11 cellular contexts compared by ENCODE assay signal in the genomic region with DNA sequence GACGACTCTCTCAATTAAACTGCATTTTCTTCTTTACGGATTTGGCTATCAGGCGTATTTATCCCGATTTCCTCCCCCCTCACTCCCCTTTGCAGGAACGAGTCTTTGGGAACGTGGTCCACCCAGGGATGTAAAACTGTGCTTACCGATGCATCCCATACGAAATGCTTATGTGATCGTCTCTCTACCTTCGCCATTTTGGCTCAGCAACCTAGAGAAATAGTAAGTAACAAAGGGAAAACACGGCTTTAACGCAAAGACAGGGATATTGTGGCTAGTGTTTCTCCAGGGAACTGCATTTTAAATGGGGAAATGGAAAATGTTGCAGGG.
DNase-seq lines count a peak whose midpoint lies in the region; ATAC-seq, FAIRE-seq and TF ChIP-seq lines count a peak whose summit lies in the region.
"Had no signal": no experiment of that assay in that cellular context is flagged by ENCODE, and none has a peak within 500 bp of the region (broad histone marks: within the 10 kb centered on the region; RNA-seq: fewer than 3 reads in every experiment).

No MANE protein-coding gene starts in this region.

- intact Hi-C loops in colonic mucosa (cut with DNase I) = no loop called here
- intact Hi-C loops in sigmoid colon (cut with DNase I) = no loop called here

- H3K9me3 ChIP-seq in A549 = no peaks in the 10 kb centered on the region
- H3K9me3 ChIP-seq in colonic mucosa = no peaks in the 10 kb centered on the region
- no peaks in the 10 kb centered on the region for H3K9me3 ChIP-seq in sigmoid colon
- H3K9me3 ChIP-seq: right atrium auricular region, SJCRH30 had no signal

- H3K36me3 ChIP-seq in colonic mucosa = no peaks in the 10 kb centered on the region
- H3K36me3 ChIP-seq in sigmoid colon = no peaks in the 10 kb centered on the region
- H3K36me3 ChIP-seq: right atrium auricular region, SJCRH30 had no signal

- DNase-seq in A549 (ENCODE audit: low read depth in 1 of 2, low spot score in 1 of 2) (no peak), NCI-H524 (lab: John Stamatoyannopoulos, UW) (peak; percentile 54 to 78), glutamatergic neuron (peak; percentile 14), colonic mucosa (no peak), HK-2 (ENCODE audit: unreplicated experiment) (no peak), sigmoid colon (no peak)
- DNase-seq in activated CD4-positive, alpha-beta T cell treated with anti-CD3 and anti-CD28 coated beads for 4 hours = no peak
- DNase-seq: activated CD4-positive, alpha-beta T cell treated with anti-CD3 and anti-CD28 coated beads for 1 hour had no signal

- peak overlapping the region; percentile 91 for H3K4me3 Mint-ChIP-seq in glutamatergic neuron (ENCODE audit: unreplicated experiment)

- no peak for TF ChIP-seq EP300 in A549 (IDR thresholded peaks at IDR 0.05)
- no peak for TF ChIP-seq EP300 in sigmoid colon (IDR thresholded peaks at IDR 0.05)

- TF ChIP-seq POLR2A in A549 (IDR thresholded peaks at IDR 0.05; ENCODE audit: low read length) = no peak
- no peak for TF ChIP-seq POLR2A in sigmoid colon (IDR thresholded peaks at IDR 0.05)

- POLR2A ChIA-PET in A549 (lab: Yijun Ruan, JAX) = no interaction called here

- TF ChIP-seq CTCF in A549 (IDR thresholded peaks at IDR 0.05) (no peak), glutamatergic neuron (IDR thresholded peaks at IDR 0.05; ENCODE audit: partially characterized antibody, unreplicated experiment) (no peak), colonic mucosa (IDR thresholded peaks at IDR 0.05) (no peak), sigmoid colon (IDR thresholded peaks at IDR 0.05) (no peak)

- H3K27ac ChIP-seq in A549 = no peak overlapping the region
- H3K27ac ChIP-seq in colonic mucosa = no peak overlapping the region
- H3K27ac ChIP-seq in sigmoid colon = no peak overlapping the region
- H3K27ac ChIP-seq: right atrium auricular region, SJCRH30 had no signal

- 6% methylated on average over 12 of the region's 12 CpGs for WGBS in A549 (ENCODE audit: missing lambda C conversion rate)
- whole genome bisulfite sequencing in sigmoid colon, 2 donors = 15% methylated on average over 12 of the region's 12 CpGs

- ATAC-seq in A549 = peak in 1 of 2 experiments; percentile 24; a peak in 2 of 6 replicates
- ATAC-seq in GM21390 (IDR thresholded peaks at IDR 0.05; ENCODE audit: unreplicated experiment) = peak; percentile 17

- H3K27me3 ChIP-seq in colonic mucosa = no peaks in the 10 kb centered on the region
- no peaks in the 10 kb centered on the region for H3K27me3 ChIP-seq in sigmoid colon
- H3K27me3 ChIP-seq: right atrium auricular region, SJCRH30 had no signal

- peak overlapping the region; percentile 72 for H3K27ac Mint-ChIP-seq in glutamatergic neuron (ENCODE audit: unreplicated experiment)

- H3K9ac ChIP-seq in colonic mucosa (ENCODE audit: low read depth in 2 of 2, low read length in 2 of 2) = no peak overlapping the region

- no peaks in the 10 kb centered on the region for H3K27me3 Mint-ChIP-seq in glutamatergic neuron (ENCODE audit: unreplicated experiment)

- no peak for FAIRE-seq in A549 (lab: Jason Lieb, UNC)

- H3K4me1 Mint-ChIP-seq in glutamatergic neuron (ENCODE audit: low read depth, unreplicated experiment) = peaks cover 11% of the 10 kb centered on the region

- CTCF ChIA-PET in A549 (lab: Yijun Ruan, JAX) = no interaction called here

- H3K4me1 ChIP-seq in A549 = no peaks in the 10 kb centered on the region
- no peaks in the 10 kb centered on the region for H3K4me1 ChIP-seq in colonic mucosa
- peaks cover 0 to 4% (median 0%) of the 10 kb centered on the region in 4 donors for H3K4me1 ChIP-seq in sigmoid colon
- H3K4me1 ChIP-seq: right atrium auricular region, SJCRH30 had no signal

- no peaks in the 10 kb centered on the region for H3K36me3 Mint-ChIP-seq in glutamatergic neuron (ENCODE audit: unreplicated experiment)

- H3K9me3 Mint-ChIP-seq in glutamatergic neuron (ENCODE audit: unreplicated experiment) = peaks cover 1% of the 10 kb centered on the region

- H3K4me2 ChIP-seq in A549 = peak overlapping the region; percentile 42; the same call in 1 of the 3 replicates

- no peak for TF ChIP-seq RAD21 in A549 (conservative IDR thresholded peaks at IDR 0.05 in 1 of 2, IDR thresholded peaks at IDR 0.05 in 1 of 2)

- H3K4me3 ChIP-seq in A549 = no peak overlapping the region
- H3K4me3 ChIP-seq in colonic mucosa = no peak overlapping the region
- H3K4me3 ChIP-seq in sigmoid colon = no peak overlapping the region
- H3K4me3 ChIP-seq: right atrium auricular region, SJCRH30 had no signal

TF ChIP-seq in A549, 52 proteins besides CTCF, POLR2A, EP300 and RAD21:
- no peak for TF ChIP-seq GATA3 (IDR thresholded peaks at IDR 0.05; ENCODE audit: borderline replicate concordance)
- no peak for TF ChIP-seq KDM5A (IDR thresholded peaks at IDR 0.05)
- TF ChIP-seq, protein P1, sequence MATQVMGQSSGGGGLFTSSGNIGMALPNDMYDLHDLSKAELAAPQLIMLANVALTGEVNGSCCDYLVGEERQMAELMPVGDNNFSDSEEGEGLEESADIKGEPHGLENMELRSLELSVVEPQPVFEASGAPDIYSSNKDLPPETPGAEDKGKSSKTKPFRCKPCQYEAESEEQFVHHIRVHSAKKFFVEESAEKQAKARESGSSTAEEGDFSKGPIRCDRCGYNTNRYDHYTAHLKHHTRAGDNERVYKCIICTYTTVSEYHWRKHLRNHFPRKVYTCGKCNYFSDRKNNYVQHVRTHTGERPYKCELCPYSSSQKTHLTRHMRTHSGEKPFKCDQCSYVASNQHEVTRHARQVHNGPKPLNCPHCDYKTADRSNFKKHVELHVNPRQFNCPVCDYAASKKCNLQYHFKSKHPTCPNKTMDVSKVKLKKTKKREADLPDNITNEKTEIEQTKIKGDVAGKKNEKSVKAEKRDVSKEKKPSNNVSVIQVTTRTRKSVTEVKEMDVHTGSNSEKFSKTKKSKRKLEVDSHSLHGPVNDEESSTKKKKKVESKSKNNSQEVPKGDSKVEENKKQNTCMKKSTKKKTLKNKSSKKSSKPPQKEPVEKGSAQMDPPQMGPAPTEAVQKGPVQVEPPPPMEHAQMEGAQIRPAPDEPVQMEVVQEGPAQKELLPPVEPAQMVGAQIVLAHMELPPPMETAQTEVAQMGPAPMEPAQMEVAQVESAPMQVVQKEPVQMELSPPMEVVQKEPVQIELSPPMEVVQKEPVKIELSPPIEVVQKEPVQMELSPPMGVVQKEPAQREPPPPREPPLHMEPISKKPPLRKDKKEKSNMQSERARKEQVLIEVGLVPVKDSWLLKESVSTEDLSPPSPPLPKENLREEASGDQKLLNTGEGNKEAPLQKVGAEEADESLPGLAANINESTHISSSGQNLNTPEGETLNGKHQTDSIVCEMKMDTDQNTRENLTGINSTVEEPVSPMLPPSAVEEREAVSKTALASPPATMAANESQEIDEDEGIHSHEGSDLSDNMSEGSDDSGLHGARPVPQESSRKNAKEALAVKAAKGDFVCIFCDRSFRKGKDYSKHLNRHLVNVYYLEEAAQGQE (IDR thresholded peaks at IDR 0.05) = peak; percentile 12; the same call in 1 of the 2 replicates
- no peak for TF ChIP-seq TP53 (CRISPR knock-in tag; IDR thresholded peaks at IDR 0.05)
- TF ChIP-seq HOXB13 (CRISPR knock-in tag; IDR thresholded peaks at IDR 0.05; ENCODE audit: low read depth) = no peak
- TF ChIP-seq, protein P2, sequence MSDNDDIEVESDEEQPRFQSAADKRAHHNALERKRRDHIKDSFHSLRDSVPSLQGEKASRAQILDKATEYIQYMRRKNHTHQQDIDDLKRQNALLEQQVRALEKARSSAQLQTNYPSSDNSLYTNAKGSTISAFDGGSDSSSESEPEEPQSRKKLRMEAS (IDR thresholded peaks at IDR 0.05) = no peak
- TF ChIP-seq, protein P3, sequence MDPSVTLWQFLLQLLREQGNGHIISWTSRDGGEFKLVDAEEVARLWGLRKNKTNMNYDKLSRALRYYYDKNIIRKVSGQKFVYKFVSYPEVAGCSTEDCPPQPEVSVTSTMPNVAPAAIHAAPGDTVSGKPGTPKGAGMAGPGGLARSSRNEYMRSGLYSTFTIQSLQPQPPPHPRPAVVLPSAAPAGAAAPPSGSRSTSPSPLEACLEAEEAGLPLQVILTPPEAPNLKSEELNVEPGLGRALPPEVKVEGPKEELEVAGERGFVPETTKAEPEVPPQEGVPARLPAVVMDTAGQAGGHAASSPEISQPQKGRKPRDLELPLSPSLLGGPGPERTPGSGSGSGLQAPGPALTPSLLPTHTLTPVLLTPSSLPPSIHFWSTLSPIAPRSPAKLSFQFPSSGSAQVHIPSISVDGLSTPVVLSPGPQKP (IDR thresholded peaks at IDR 0.05; ENCODE audit: low read depth, low read length) = no peak
- TF ChIP-seq RARB (CRISPR knock-in tag; IDR thresholded peaks at IDR 0.05) = no peak

Comparison
In these comparisons a context has a peak if more than half of its experiments do, and no peak if none do; other contexts are left out.
1. DNase-seq: peak in NCI-H524 (2 of 2) and glutamatergic neuron (single experiment); none in A549 (0 of 2), colonic mucosa (single experiment), HK-2 (single experiment), sigmoid colon (single experiment) and activated CD4-positive, alpha-beta T cell treated with anti-CD3 and anti-CD28 coated beads for 4 hours (0 of 2).